ENCODE assay signal across 14 cellular contexts in genomic region chr12:131137836-131138637, GRCh38.
DNase-seq lines count a peak whose midpoint lies in the region; ATAC-seq and TF ChIP-seq lines count a peak whose summit lies in the region.
"Had no signal": no experiment of that assay in that cellular context is flagged by ENCODE, and none has a peak within 500 bp of the region (broad histone marks: within the 10 kb centered on the region; RNA-seq: fewer than 3 reads in every experiment).

No MANE protein-coding gene starts in this region.

- H3K27ac ChIP-seq in left ventricle myocardium inferior (replicated peaks) (no peak overlapping the region), vagina (peak overlapping the region; percentile 48), thyroid gland (no peak overlapping the region)
- H3K27ac ChIP-seq: psoas muscle, suprapubic skin had no signal

- peak; percentile 63 for ATAC-seq in WTC11
- ATAC-seq: psoas muscle had no signal

- H3K36me3 ChIP-seq in left ventricle myocardium inferior (peaks cover 55% of the 10 kb centered on the region), vagina (no peaks in the 10 kb centered on the region), thyroid gland (no peaks in the 10 kb centered on the region)
- H3K36me3 ChIP-seq: suprapubic skin had no signal

- intact Hi-C loops in left ventricle myocardium inferior (cut with micrococcal nuclease), result loop anchor here (10.0 kb wide), 1 partner anchor 223 kb away; no protein-coding TSS in a partner anchor
- intact Hi-C loops in cardiac septum (cut with DNase I), result no loop called here
- intact Hi-C loops in vagina (cut with DNase I), result no loop called here
- intact Hi-C loops in thyroid gland (cut with DNase I), result no loop called here

- no peak overlapping the region for H3K4me3 Mint-ChIP-seq in WTC11

- TF ChIP-seq CTCF in left ventricle myocardium inferior (IDR thresholded peaks at IDR 0.05; ENCODE audit: borderline replicate concordance) (peak; percentile 26), WTC11 (IDR thresholded peaks at IDR 0.05) (no peak), vagina (IDR thresholded peaks at IDR 0.05) (no peak), thyroid gland (IDR thresholded peaks at IDR 0.05) (peak in 1 of 6 experiments; percentile 41)

- H3K27me3 ChIP-seq in left ventricle myocardium inferior (ENCODE audit: low read depth) (no peaks in the 10 kb centered on the region), vagina (no peaks in the 10 kb centered on the region), thyroid gland (no peaks in the 10 kb centered on the region)

- H3K27ac Mint-ChIP-seq in WTC11, result no peak overlapping the region

- POLR2A ChIA-PET in WTC11 (lab: Charles Lee), result no interaction called here

- H3K9me3 ChIP-seq in left ventricle myocardium inferior (replicated peaks), result no peaks in the 10 kb centered on the region
- no peaks in the 10 kb centered on the region for H3K9me3 ChIP-seq in vagina
- no peaks in the 10 kb centered on the region for H3K9me3 ChIP-seq in thyroid gland
- H3K9me3 ChIP-seq: psoas muscle, suprapubic skin had no signal

- H3K27me3 Mint-ChIP-seq in WTC11 (ENCODE audit: low read depth), result no peaks in the 10 kb centered on the region

- CTCF ChIA-PET in WTC11 (lab: Charles Lee), result interaction anchor here (0.8 to 1.7 kb wide), 6 partner anchors 22 to 317 kb away, joined by 3 to 10 read pairs (median 6); no protein-coding TSS in a partner anchor

- H3K4me1 ChIP-seq in left ventricle myocardium inferior (peaks cover 4% of the 10 kb centered on the region), vagina (peaks cover 5% of the 10 kb centered on the region), thyroid gland (no peaks in the 10 kb centered on the region)
- H3K4me1 ChIP-seq: psoas muscle, suprapubic skin had no signal

- H3K36me3 Mint-ChIP-seq in WTC11, result no peaks in the 10 kb centered on the region

- H3K9me3 Mint-ChIP-seq in WTC11, result no peaks in the 10 kb centered on the region

- H3K4me3 ChIP-seq in left ventricle myocardium inferior (no peak overlapping the region), vagina (no peak overlapping the region), thyroid gland (replicated peaks in 1 of 3) (no peak overlapping the region)
- H3K4me3 ChIP-seq: psoas muscle, suprapubic skin had no signal

- DNase-seq in left ventricle myocardium inferior (no peak), cardiac septum (ENCODE audit: low spot score) (no peak), WTC11 (ENCODE audit: low spot score) (no peak), kidney glomerular epithelial cell (lab: John Stamatoyannopoulos, UW) (peak; percentile 4), vagina (ENCODE audit: extremely low spot score in 2 of 2) (no peak), NAMALWA (ENCODE audit: low spot score) (no peak), thyroid gland (no peak), NCI-H2227 treated with DMSO at 0.1 percent for 48 hours (lab: John Stamatoyannopoulos, UW) (no peak)
- DNase-seq: activated gamma-delta T cell, AML-193, NCI-H345, psoas muscle, SHP77 had no signal

- no peak for TF ChIP-seq POLR2A in vagina (IDR thresholded peaks at IDR 0.05)
- no peak for TF ChIP-seq POLR2A in thyroid gland (IDR thresholded peaks at IDR 0.05)

- WGBS in thyroid gland, 2 donors, result 69 to 78% methylated on average over 19 to 27 of the region's 28 CpGs

- peaks cover 4% of the 10 kb centered on the region for H3K4me1 Mint-ChIP-seq in WTC11

TF ChIP-seq in WTC11, 78 proteins besides CTCF, POLR2A, EP300 and RAD21 (continues in another document):
- TF ChIP-seq RORB (CRISPR knock-in tag; IDR thresholded peaks at IDR 0.05) (no peak), STAT6 (CRISPR knock-in tag; conservative IDR thresholded peaks at IDR 0.05; ENCODE audit: low read depth) (no peak), CBFB (CRISPR knock-in tag; IDR thresholded peaks at IDR 0.05; ENCODE audit: low read depth) (no peak), ZNF671 (CRISPR knock-in tag; IDR thresholded peaks at IDR 0.05) (no peak), PRDM15 (CRISPR knock-in tag; IDR thresholded peaks at IDR 0.05) (no peak), ZNF532 (CRISPR knock-in tag; IDR thresholded peaks at IDR 0.05; ENCODE audit: borderline replicate concordance) (no peak), E2F5 (CRISPR knock-in tag; IDR thresholded peaks at IDR 0.05) (no peak), GTF2I (CRISPR knock-in tag; conservative IDR thresholded peaks at IDR 0.05) (no peak)
